26 cellular contexts compared by ENCODE assay signal in genomic region chr5:145553177-145553576, GRCh38.
"Had no signal": no experiment of that assay in that cellular context is flagged by ENCODE, and none has a peak within 500 bp of the region (broad histone marks: within the 10 kb centered on the region; RNA-seq: fewer than 3 reads in every experiment).

No MANE protein-coding gene starts in this region.

- H3K27ac ChIP-seq: body of pancreas, breast epithelium, SJCRH30, SK-N-MC, WERI-Rb-1 had no signal

- H3K36me3 ChIP-seq: breast epithelium, SJCRH30, WERI-Rb-1 had no signal

- DNase-seq: activated CD4-positive, alpha-beta memory T cell treated with anti-CD3 and anti-CD28 coated beads, Interleukin-2, amount 10 ng/mL, durations not matched to agents 7 days and 5 days; activated CD4-positive, alpha-beta T cell treated with anti-CD3 and anti-CD28 coated beads for 1 hour; activated CD4-positive, alpha-beta T cell treated with anti-CD3 and anti-CD28 coated beads for 48 hours; activated CD4-positive, CD25-positive, alpha-beta regulatory T cell; activated CD8-positive, alpha-beta memory T cell treated with anti-CD3 and anti-CD28 coated beads for 24 hours; activated CD8-positive, alpha-beta memory T cell treated with anti-CD3 and anti-CD28 coated beads, Interleukin-2, amount 10 ng/mL, durations not matched to agents 7 days and 5 days; activated CD8-positive, alpha-beta memory T cell treated with anti-CD3 and anti-CD28 coated beads, Interleukin-2, amount 50 U/mL, for 48 hours; activated effector memory CD4-positive, alpha-beta T cell treated with Interleukin-2 at 50 U/mL for 16 hours; activated naive CD4-positive, alpha-beta T cell treated with Interleukin-2 at 50 U/mL for 16 hours; activated naive CD8-positive, alpha-beta T cell treated with anti-CD3 and anti-CD28 coated beads, Interleukin-2, amount 10 ng/mL, durations not matched to agents 7 days and 5 days; activated T-cell treated with anti-CD3 and anti-CD28 coated beads, Interleukin-2, amount 50 U/mL, for 48 hours; body of pancreas; caudate nucleus; NCI-H1048; NCI-H1436 treated with DMSO at 0.1 percent for 48 hours; NCI-H1694 treated with DMSO at 0.1 percent for 48 hours; NCI-H2029; NCI-H345; NCI-H524 treated with DMSO at 0.1 percent for 48 hours; SHP77; SJCRH30; T1000; WERI-Rb-1 had no signal

- H3K27me3 ChIP-seq: body of pancreas, breast epithelium, SJCRH30 had no signal

- FAIRE-seq: K562 had no signal

- H3K4me1 ChIP-seq: breast epithelium, SJCRH30 had no signal

- H3K9me3 ChIP-seq: body of pancreas, breast epithelium, SJCRH30 had no signal

- H3K4me3 ChIP-seq: body of pancreas, breast epithelium, K562, SJCRH30, SK-N-MC had no signal
